Comparison of ENCODE assay signal across 8 cellular contexts in the genomic region with DNA sequence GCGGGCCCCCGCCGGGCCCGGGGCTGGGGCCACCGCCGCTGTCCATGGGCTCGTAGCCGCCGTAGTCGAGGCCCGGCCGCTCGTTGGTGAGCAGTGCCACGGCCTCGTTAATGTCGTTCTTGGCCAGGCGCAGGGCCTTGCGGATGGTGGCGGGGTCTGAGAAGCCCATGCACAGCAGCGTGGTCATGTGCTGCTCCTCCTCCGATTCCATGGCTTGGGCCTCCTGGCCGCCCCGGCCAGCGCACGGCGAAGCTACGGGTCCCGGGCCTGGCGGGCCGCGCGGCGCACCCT. TPM values are rescaled to one million over a fixed set of nuclear protein-coding genes. Genes with fewer than 3 reads are reported as not detected.
A peak's percentile ranks its signal among the peaks of the same experiment; 100 is the strongest.
DNase-seq lines count a peak whose midpoint lies in the region; ATAC-seq and TF ChIP-seq lines count a peak whose summit lies in the region.

No MANE protein-coding gene starts in this region.

- DNase-seq in GDM1 (lab: John Stamatoyannopoulos, UW): peak; percentile 49
- DNase-seq in HS-27A (ENCODE audit: low read depth): peak; percentile 19
- DNase-seq in activated T-cell treated with anti-CD3 and anti-CD28 coated beads, Interleukin-2, amount 50 U/mL, for 72 hours: peak in 1 of 2 donors; percentile 40
- DNase-seq in glutamatergic neuron: peak; percentile 65
- peak; percentile 42 for DNase-seq in occipital lobe (lab: John Stamatoyannopoulos, UW)
- no peak for DNase-seq in SHP77 treated with DMSO at 0.1 percent for 48 hours (lab: John Stamatoyannopoulos, UW)
- DNase-seq in SW 1271 (lab: John Stamatoyannopoulos, UW): no peak

- no peak for TF ChIP-seq CTCF in glutamatergic neuron (IDR thresholded peaks at IDR 0.05; ENCODE audit: partially characterized antibody, unreplicated experiment)

- peak; percentile 11 for ATAC-seq in GM21447 (IDR thresholded peaks at IDR 0.05; ENCODE audit: unreplicated experiment)
- peak; percentile 36 to 50 for ATAC-seq in activated T-cell treated with anti-CD3 and anti-CD28 coated beads, Interleukin-2, amount 50 U/mL, for 72 hours (replicated peaks in 1 of 2)

- no peaks in the 10 kb centered on the region for H3K27me3 Mint-ChIP-seq in activated T-cell treated with anti-CD3 and anti-CD28 coated beads, Interleukin-2, amount 50 U/mL, for 72 hours (ENCODE audit: low read depth)
- H3K27me3 Mint-ChIP-seq in glutamatergic neuron (ENCODE audit: unreplicated experiment): peaks cover 9% of the 10 kb centered on the region

- no peaks in the 10 kb centered on the region for H3K9me3 Mint-ChIP-seq in activated T-cell treated with anti-CD3 and anti-CD28 coated beads, Interleukin-2, amount 50 U/mL, for 72 hours
- peaks cover 9% of the 10 kb centered on the region for H3K9me3 Mint-ChIP-seq in glutamatergic neuron (ENCODE audit: unreplicated experiment)

- H3K36me3 Mint-ChIP-seq in activated T-cell treated with anti-CD3 and anti-CD28 coated beads, Interleukin-2, amount 50 U/mL, for 72 hours (ENCODE audit: insufficient read depth in 2 of 2): peaks cover 1 to 13% of the 10 kb centered on the region in 2 donors
- H3K36me3 Mint-ChIP-seq in glutamatergic neuron (ENCODE audit: unreplicated experiment): peaks cover 5% of the 10 kb centered on the region

- H3K4me3 Mint-ChIP-seq in activated T-cell treated with anti-CD3 and anti-CD28 coated beads, Interleukin-2, amount 50 U/mL, for 72 hours: peak overlapping the region in 1 of 2 donors; percentile 96
- H3K4me3 Mint-ChIP-seq in glutamatergic neuron (ENCODE audit: unreplicated experiment): peak overlapping the region; percentile 35

- no peak overlapping the region for H3K27ac Mint-ChIP-seq in activated T-cell treated with anti-CD3 and anti-CD28 coated beads, Interleukin-2, amount 50 U/mL, for 72 hours
- no peak overlapping the region for H3K27ac Mint-ChIP-seq in glutamatergic neuron (ENCODE audit: unreplicated experiment)

- peaks cover 69% of the 10 kb centered on the region for H3K4me1 Mint-ChIP-seq in activated T-cell treated with anti-CD3 and anti-CD28 coated beads, Interleukin-2, amount 50 U/mL, for 72 hours (ENCODE audit: low read depth)
- H3K4me1 Mint-ChIP-seq in glutamatergic neuron (ENCODE audit: low read depth, unreplicated experiment): peaks cover 29% of the 10 kb centered on the region

RNA-seq across cellular contexts. Expression of a gene that starts 0.3 kb away (rescaled TPM):
- total RNA-seq in activated T-cell treated with anti-CD3 and anti-CD28 coated beads, Interleukin-2, amount 50 U/mL, for 72 hours: 10 to 100 TPM; 46.1 to 46.2 TPM
- total RNA-seq in glutamatergic neuron (ENCODE audit: unreplicated experiment) (54.6 TPM), occipital lobe (93.9 TPM)

Comparison
In these comparisons a context has a peak if more than half of its experiments do, and no peak if none do; other contexts are left out.
1. DNase-seq: peak in GDM1 (single experiment), HS-27A (single experiment), glutamatergic neuron (single experiment) and occipital lobe (single experiment); none in SHP77 treated with DMSO at 0.1 percent for 48 hours (single experiment) and SW 1271 (0 of 2).